In genomic region chr9:81685763-81686613, GRCh38 we compare ENCODE assay signal across 8 cellular contexts. TPM values are rescaled to one million over a fixed set of nuclear protein-coding genes. Genes with fewer than 3 reads are reported as not detected.
DNase-seq lines count a peak whose midpoint lies in the region; ATAC-seq and TF ChIP-seq lines count a peak whose summit lies in the region.
"Had no signal": no experiment of that assay in that cellular context is flagged by ENCODE, and none has a peak within 500 bp of the region (broad histone marks: within the 10 kb centered on the region; RNA-seq: fewer than 3 reads in every experiment).

No MANE protein-coding gene starts in this region.

- CTCF ChIA-PET in HEK293T (lab: Yijun Ruan, JAX) = no interaction called here
- CTCF ChIA-PET in GM10248 (lab: Yijun Ruan, JAX) = no interaction called here
- CTCF ChIA-PET in activated CD4-positive, alpha-beta T cell treated with anti-CD3 and anti-CD28 coated beads for 36 hours (lab: Charles Lee) = interaction anchor here (0.7 kb wide), 1 partner anchor 69 kb away, joined by 3 read pairs; no protein-coding TSS in a partner anchor

- H3K36me3 Mint-ChIP-seq in activated CD4-positive, alpha-beta T cell treated with anti-CD3 and anti-CD28 coated beads for 36 hours (ENCODE audit: low read depth) = no peaks in the 10 kb centered on the region

- DNase-seq in HEK293T (ENCODE audit: extremely low spot score) (no peak), RWPE2 (ENCODE audit: low spot score) (no peak), hepatic stellate cell (ENCODE audit: low spot score) (peak; percentile 44), GM10248 (ENCODE audit: extremely low spot score) (no peak), cortex of kidney (lab: John Stamatoyannopoulos, UW) (no peak)
- no peak for DNase-seq in activated CD4-positive, alpha-beta T cell treated with anti-CD3 and anti-CD28 coated beads for 36 hours

- H3K4me3 ChIP-seq in RWPE2 (ENCODE audit: severe bottlenecking) (peak overlapping the region; percentile 64), stomach smooth muscle (ENCODE audit: low read length in 2 of 2) (peak overlapping the region; percentile 73 to 89)
- H3K4me3 ChIP-seq: mucosa of descending colon had no signal

- H3K27me3 ChIP-seq in RWPE2 (ENCODE audit: insufficient read depth, poor library complexity, severe bottlenecking) (no peaks in the 10 kb centered on the region), stomach smooth muscle (ENCODE audit: control insufficient read depth in 1 of 2, insufficient read depth in 2 of 2, low read length in 2 of 2) (no peaks in the 10 kb centered on the region)

- no peak for ATAC-seq in RWPE2 (ENCODE audit: low read depth)
- ATAC-seq in activated CD4-positive, alpha-beta T cell treated with anti-CD3 and anti-CD28 coated beads for 36 hours = no peak

- H3K27ac ChIP-seq in RWPE2 (ENCODE audit: poor library complexity, severe bottlenecking) (peak overlapping the region; percentile 75), stomach smooth muscle (ENCODE audit: low read length) (peak overlapping the region; percentile 78)

- peaks cover 16% of the 10 kb centered on the region for H3K4me1 ChIP-seq in RWPE2 (ENCODE audit: insufficient read depth, poor library complexity, severe bottlenecking)
- peaks cover 22% of the 10 kb centered on the region for H3K4me1 ChIP-seq in stomach smooth muscle (ENCODE audit: control insufficient read depth, insufficient read depth, low read length)

- intact Hi-C loops in activated CD4-positive, alpha-beta T cell treated with anti-CD3 and anti-CD28 coated beads for 36 hours (cut with DNase I, micrococcal nuclease) = loop anchor here (5.0 to 10.0 kb wide), 2 partner anchors 164 to 759 kb away; no protein-coding TSS in a partner anchor

- POLR2A ChIA-PET in HEK293T (lab: Yijun Ruan, JAX) = interaction anchor here (0.6 to 1.1 kb wide), 2 partner anchors 70 to 289 kb away, joined by 3 read pairs; no protein-coding TSS in a partner anchor
- POLR2A ChIA-PET in GM10248 (lab: Yijun Ruan, JAX) = no interaction called here
- POLR2A ChIA-PET in activated CD4-positive, alpha-beta T cell treated with anti-CD3 and anti-CD28 coated beads for 36 hours (lab: Charles Lee) = no interaction called here

- no peak overlapping the region for H3K27ac Mint-ChIP-seq in activated CD4-positive, alpha-beta T cell treated with anti-CD3 and anti-CD28 coated beads for 36 hours

- peaks cover 37% of the 10 kb centered on the region for H3K36me3 ChIP-seq in RWPE2 (ENCODE audit: low read depth)
- peaks cover 8% of the 10 kb centered on the region in 2 donors for H3K36me3 ChIP-seq in stomach smooth muscle (ENCODE audit: control insufficient read depth in 2 of 2, insufficient read depth in 2 of 2, low read length in 2 of 2)

- TF ChIP-seq CTCF in RWPE2 (IDR thresholded peaks at IDR 0.05; ENCODE audit: poor library complexity, severe bottlenecking) (no peak), GM10248 (IDR thresholded peaks at IDR 0.05; ENCODE audit: control extremely low read depth, extremely low read depth, low read depth, missing control alignments) (no peak)

- peaks cover 19% of the 10 kb centered on the region for H3K4me1 Mint-ChIP-seq in activated CD4-positive, alpha-beta T cell treated with anti-CD3 and anti-CD28 coated beads for 36 hours

- H3K27me3 Mint-ChIP-seq in activated CD4-positive, alpha-beta T cell treated with anti-CD3 and anti-CD28 coated beads for 36 hours = peaks cover 34% of the 10 kb centered on the region

- no peaks in the 10 kb centered on the region for H3K9me3 Mint-ChIP-seq in activated CD4-positive, alpha-beta T cell treated with anti-CD3 and anti-CD28 coated beads for 36 hours (ENCODE audit: low read depth)

- H3K9ac ChIP-seq in stomach smooth muscle (ENCODE audit: low read length in 2 of 2) = peak overlapping the region in 1 of 2 donors; percentile 83

- no peak overlapping the region for H3K4me3 Mint-ChIP-seq in activated CD4-positive, alpha-beta T cell treated with anti-CD3 and anti-CD28 coated beads for 36 hours

- no peaks in the 10 kb centered on the region for H3K9me3 ChIP-seq in RWPE2 (ENCODE audit: severe bottlenecking)
- H3K9me3 ChIP-seq in stomach smooth muscle (ENCODE audit: control insufficient read depth in 2 of 2, low read length in 2 of 2) = no peaks in the 10 kb centered on the region
- H3K9me3 ChIP-seq: mucosa of descending colon had no signal

TF ChIP-seq in HEK293T, 16 proteins besides CTCF, POLR2A, EP300 and RAD21:
- TF ChIP-seq CTBP1 (IDR thresholded peaks at IDR 0.05; ENCODE audit: borderline replicate concordance) (peak; percentile 67; the same call in 1 of the 2 replicates), TARDBP (IDR thresholded peaks at IDR 0.05) (no peak)

RNA-seq across cellular contexts. Expression of gene TLE1, which starts 3.4 kb away (rescaled TPM):
- total RNA-seq in activated CD4-positive, alpha-beta T cell treated with anti-CD3 and anti-CD28 coated beads for 36 hours = under 1 TPM; 0.07 to 0.23 TPM
